ENCODE assay signal across 28 cellular contexts in genomic region chr12:119463211-119463914, GRCh38.
"Had no signal": no experiment of that assay in that cellular context is flagged by ENCODE, and none has a peak within 500 bp of the region (broad histone marks: within the 10 kb centered on the region; RNA-seq: fewer than 3 reads in every experiment).

No MANE protein-coding gene starts in this region.

- H3K4me2 ChIP-seq: smooth muscle cell had no signal

- H3K4me3 ChIP-seq: coronary artery, gastrocnemius medialis, sigmoid colon, smooth muscle cell, stomach, uterus had no signal

- H3K4me1 ChIP-seq: gastrocnemius medialis, sigmoid colon, stomach, uterus had no signal

- ATAC-seq: activated naive CD4-positive, alpha-beta T cell treated with anti-CD3 and anti-CD28 coated beads, Interleukin-2, amount 50 U/mL, for 72 hours; activated T-cell treated with anti-CD3 and anti-CD28 coated beads, Interleukin-2, amount 50 U/mL, for 72 hours; effector memory CD8-positive, alpha-beta T cell; gastrocnemius medialis; stimulated activated memory B cell treated with anti-CD40 and anti-IgM and Interleukin-4, amounts not matched to agents 10 μg/mL and 1 μg/mL and 100 μg/mL, for 72 hours had no signal

- DNase-seq: activated CD4-positive, alpha-beta T cell treated with anti-CD3 and anti-CD28 coated beads for 4 hours; activated CD4-positive, alpha-beta T cell treated with anti-CD3 and anti-CD28 coated beads, Interleukin-2, amount 50 U/mL, for 4 hours; activated naive CD4-positive, alpha-beta T cell; activated T-cell treated with anti-CD3 and anti-CD28 coated beads for 4 hours; activated T-cell treated with anti-CD3 and anti-CD28 coated beads, Interleukin-2, amount 50 U/mL, for 72 hours; anterior cingulate cortex; effector memory CD8-positive, alpha-beta T cell; erythroblast; gastrocnemius medialis; glutamatergic neuron; mammary epithelial cell; nephron progenitor cell; sigmoid colon; stimulated activated CD4-positive, alpha-beta T cell treated with anti-CD3 and anti-CD28 coated beads, Interleukin-1b, Interleukin-23, amount 100 ng/mL, for 48 hours; stimulated activated CD4-positive, alpha-beta T cell treated with anti-CD3 and anti-CD28 coated beads, Interleukin-4, amount 100 ng/mL, for 4 hours; stimulated activated CD8-positive, alpha-beta memory T cell treated with anti-CD3 and anti-CD28 coated beads, Interleukin-4, amount 100 ng/mL, for 48 hours; stomach; T-helper 1 cell; trophoblast cell; uterus had no signal

- H3K9me3 ChIP-seq: gastrocnemius medialis, neutrophil, uterus had no signal

- H3K27me3 ChIP-seq: gastrocnemius medialis, neutrophil, sigmoid colon, stomach, uterus had no signal

- H3K27ac ChIP-seq: coronary artery, gastrocnemius medialis, neutrophil, sigmoid colon, stomach, uterus, VCaP had no signal

- H3K9me3 Mint-ChIP-seq: effector memory CD8-positive, alpha-beta T cell; T-helper 2 cell treated with Interferon-gamma antibody and Interleukin-4, amounts not matched to agents 5 μg/mL and 100 μg/mL, for 36 hours had no signal

- H3K4me1 Mint-ChIP-seq: nephron progenitor cell; stimulated activated memory B cell treated with anti-CD40 and anti-IgM and Interleukin-4, amounts not matched to agents 10 μg/mL and 1 μg/mL and 100 μg/mL, for 72 hours had no signal

- H3K27ac Mint-ChIP-seq: activated naive CD4-positive, alpha-beta T cell treated with anti-CD3 and anti-CD28 coated beads, Interleukin-2, amount 50 U/mL, for 72 hours; activated T-cell treated with anti-CD3 and anti-CD28 coated beads, Interleukin-2, amount 50 U/mL, for 72 hours; effector memory CD8-positive, alpha-beta T cell; nephron progenitor cell; progenitor cell of endocrine pancreas; stimulated activated memory B cell treated with anti-CD40 and anti-IgM and Interleukin-4, amounts not matched to agents 10 μg/mL and 1 μg/mL and 100 μg/mL, for 72 hours; T-helper 2 cell treated with Interferon-gamma antibody and Interleukin-4, amounts not matched to agents 5 μg/mL and 100 μg/mL, for 36 hours had no signal

- H3K36me3 ChIP-seq: gastrocnemius medialis, neutrophil, sigmoid colon, stomach, uterus had no signal

- H3K4me3 Mint-ChIP-seq: activated T-cell treated with anti-CD3 and anti-CD28 coated beads, Interleukin-2, amount 50 U/mL, for 72 hours; effector memory CD8-positive, alpha-beta T cell; nephron progenitor cell; stimulated activated memory B cell treated with anti-CD40 and anti-IgM and Interleukin-4, amounts not matched to agents 10 μg/mL and 1 μg/mL and 100 μg/mL, for 72 hours; T-helper 2 cell treated with Interferon-gamma antibody and Interleukin-4, amounts not matched to agents 5 μg/mL and 100 μg/mL, for 36 hours had no signal

- H3K36me3 Mint-ChIP-seq: stimulated activated memory B cell treated with anti-CD40 and anti-IgM and Interleukin-4, amounts not matched to agents 10 μg/mL and 1 μg/mL and 100 μg/mL, for 72 hours had no signal

- H3K27me3 Mint-ChIP-seq: progenitor cell of endocrine pancreas had no signal
